ENCODE assay signal across 8 cellular contexts in genomic region chr9:127854169-127854833, GRCh38. TPM values are rescaled to one million over a fixed set of nuclear protein-coding genes. Genes with fewer than 3 reads are reported as not detected.
A peak's percentile ranks its signal among the peaks of the same experiment; 100 is the strongest.
DNase-seq lines count a peak whose midpoint lies in the region; ATAC-seq lines count a peak whose summit lies in the region.

Gene ENG (minus strand): TSS chr9:127854658. CDS start chr9:127854355, 303 bp downstream.

- DNase-seq in Caki2 (ENCODE audit: low read depth) (peak; percentile 29), NCI-H69 (lab: John Stamatoyannopoulos, UW) (peak; percentile 77), T47D (ENCODE audit: low read depth in 1 of 2, low spot score in 1 of 2) (peak; percentile 71 to 77), islet precursor cell (peak; percentile 90), inferior parietal cortex (ENCODE audit: extremely low spot score) (no peak)
- peak; percentile 42 for DNase-seq in stimulated activated CD8-positive, alpha-beta memory T cell treated with anti-CD3 and anti-CD28 coated beads, Interleukin-4, amount 100 ng/mL, for 48 hours

- ATAC-seq in HG02610 (IDR thresholded peaks at IDR 0.05; ENCODE audit: unreplicated experiment) (no peak), GM21381 (IDR thresholded peaks at IDR 0.05; ENCODE audit: unreplicated experiment) (no peak)

- in situ Hi-C loops in Caki2 (cut with HindIII; ENCODE audit: low pct_unique_long_range_greater_than_20kb, low sequenced_read_pairs), result no loop called here
- in situ Hi-C loops in T47D (cut with HindIII; ENCODE audit: low pct_unique_long_range_greater_than_20kb, low sequenced_read_pairs), result no loop called here

RNA-seq across cellular contexts. Expression of gene ENG, which starts in this region (rescaled TPM):
- total RNA-seq in Caki2 (2014; rRNA removed; shearing (Covaris generic); ENCODE audit: low replicate concordance), result 2.1 and 5.2 TPM in 2 replicates
